ENCODE assay signal across 19 cellular contexts in genomic region chr6:105151644-105152043, GRCh38. TPM values are rescaled to one million over a fixed set of nuclear protein-coding genes. Genes with fewer than 3 reads are reported as not detected.
"Had no signal": no experiment of that assay in that cellular context is flagged by ENCODE, and none has a peak within 500 bp of the region (broad histone marks: within the 10 kb centered on the region; RNA-seq: fewer than 3 reads in every experiment).

No MANE protein-coding gene starts in this region.

- H3K27ac Mint-ChIP-seq: activated naive CD8-positive, alpha-beta T cell treated with anti-CD3 and anti-CD28 coated beads for 36 hours; activated T-helper 1 cell treated with anti-CD3 and anti-CD28 coated beads, Interleukin-12 subunit alpha, Interleukin-12 subunit beta, Interleukin-2, Interleukin-4 antibody, amounts not matched to agents 30 ng/mL and 10 ng/mL and 1 ng/mL, durations not matched to agents 14 hours and 24 hours and 36 hours; nephron; stimulated activated naive B cell treated with anti-CD40 and anti-IgM and Interleukin-4, amounts not matched to agents 10 μg/mL and 1 μg/mL and 100 μg/mL, for 72 hours; T-helper 17 cell had no signal

- DNase-seq: activated CD4-positive, alpha-beta T cell treated with anti-CD3 and anti-CD28 coated beads, Interleukin-2, amount 50 U/mL, for 48 hours; activated CD4-positive, CD25-positive, alpha-beta regulatory T cell treated with anti-CD3 and anti-CD28 coated beads, Interleukin-2, amount 50 U/mL, for 72 hours; activated naive CD8-positive, alpha-beta T cell treated with anti-CD3 and anti-CD28 coated beads for 36 hours; activated T-cell treated with anti-CD3 and anti-CD28 coated beads for 4 hours; amniotic stem cell; effector CD4-positive, alpha-beta T cell; left colon; lower lobe of right lung; nucleus accumbens; posterior cingulate gyrus; retina; spleen; stimulated activated naive B cell treated with anti-CD40 and anti-IgM and Interleukin-4, amounts not matched to agents 10 μg/mL and 1 μg/mL and 100 μg/mL, for 72 hours; T-helper 17 cell; upper lobe of left lung had no signal

- H3K36me3 Mint-ChIP-seq: activated naive CD8-positive, alpha-beta T cell treated with anti-CD3 and anti-CD28 coated beads for 36 hours; stimulated activated naive B cell treated with anti-CD40 and anti-IgM and Interleukin-4, amounts not matched to agents 10 μg/mL and 1 μg/mL and 100 μg/mL, for 72 hours had no signal

- H3K4me3 Mint-ChIP-seq: activated naive CD8-positive, alpha-beta T cell treated with anti-CD3 and anti-CD28 coated beads for 36 hours; activated T-helper 1 cell treated with anti-CD3 and anti-CD28 coated beads, Interleukin-12 subunit alpha, Interleukin-12 subunit beta, Interleukin-2, Interleukin-4 antibody, amounts not matched to agents 30 ng/mL and 10 ng/mL and 1 ng/mL, durations not matched to agents 14 hours and 24 hours and 36 hours; nephron; stimulated activated naive B cell treated with anti-CD40 and anti-IgM and Interleukin-4, amounts not matched to agents 10 μg/mL and 1 μg/mL and 100 μg/mL, for 72 hours; T-helper 17 cell had no signal

- H3K4me1 Mint-ChIP-seq: activated naive CD8-positive, alpha-beta T cell treated with anti-CD3 and anti-CD28 coated beads for 36 hours; nephron; stimulated activated naive B cell treated with anti-CD40 and anti-IgM and Interleukin-4, amounts not matched to agents 10 μg/mL and 1 μg/mL and 100 μg/mL, for 72 hours; T-helper 17 cell had no signal

- H3K9me3 Mint-ChIP-seq: activated naive CD8-positive, alpha-beta T cell treated with anti-CD3 and anti-CD28 coated beads for 36 hours; activated T-helper 1 cell treated with anti-CD3 and anti-CD28 coated beads, Interleukin-12 subunit alpha, Interleukin-12 subunit beta, Interleukin-2, Interleukin-4 antibody, amounts not matched to agents 30 ng/mL and 10 ng/mL and 1 ng/mL, durations not matched to agents 14 hours and 24 hours and 36 hours; stimulated activated naive B cell treated with anti-CD40 and anti-IgM and Interleukin-4, amounts not matched to agents 10 μg/mL and 1 μg/mL and 100 μg/mL, for 72 hours had no signal

- ATAC-seq: esophagus mucosa; left colon; lower lobe of right lung; stimulated activated naive B cell treated with anti-CD40 and anti-IgM and Interleukin-4, amounts not matched to agents 10 μg/mL and 1 μg/mL and 100 μg/mL, for 72 hours; T-helper 17 cell had no signal

RNA-seq across cellular contexts. Expression of gene POPDC3, which starts 28.2 kb away (rescaled TPM):
- total RNA-seq: activated naive CD8-positive, alpha-beta T cell treated with anti-CD3 and anti-CD28 coated beads for 36 hours; activated T-helper 1 cell treated with anti-CD3 and anti-CD28 coated beads, Interleukin-12 subunit alpha, Interleukin-12 subunit beta, Interleukin-2, Interleukin-4 antibody, amounts not matched to agents 30 ng/mL and 10 ng/mL and 1 ng/mL, durations not matched to agents 14 hours and 24 hours and 36 hours; esophagus mucosa; left colon; spleen; T-helper 17 cell; thoracic aorta had no signal
